ENCODE assay signal across 8 cellular contexts in the genomic region with DNA sequence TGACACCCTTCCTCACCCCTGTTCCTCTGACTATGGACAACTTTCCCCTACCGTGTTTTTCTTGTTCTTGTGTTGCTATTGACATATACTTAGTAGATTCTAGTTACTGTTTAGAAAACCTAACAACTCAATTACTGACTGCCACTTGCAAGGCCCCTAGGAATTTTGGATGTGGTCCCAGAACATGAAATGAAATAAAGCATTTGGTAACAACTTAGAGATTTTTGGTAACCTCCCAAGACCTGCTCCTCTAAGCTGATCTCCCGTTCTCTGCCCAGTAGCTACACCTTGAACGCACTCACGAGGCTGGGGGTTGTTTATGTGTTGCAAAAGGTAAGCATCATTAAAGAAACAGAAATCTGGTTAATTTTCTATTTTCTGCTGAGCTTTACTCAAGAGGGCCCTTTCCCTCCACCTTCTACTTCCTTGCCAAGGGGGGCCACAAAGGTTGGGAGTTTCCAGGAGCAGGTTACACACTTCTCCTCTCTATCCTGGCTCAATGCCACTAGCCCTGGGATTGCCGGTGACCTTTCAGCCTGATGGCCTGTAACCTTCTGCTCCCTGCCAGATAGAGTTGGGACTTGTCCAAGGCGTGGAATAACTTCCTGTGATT. TPM values are rescaled to one million over a fixed set of nuclear protein-coding genes. Genes with fewer than 3 reads are reported as not detected.
DNase-seq lines count a peak whose midpoint lies in the region; TF ChIP-seq lines count a peak whose summit lies in the region.

No MANE protein-coding gene starts in this region.

- no peaks in the 10 kb centered on the region for H3K9me2 ChIP-seq in hepatocyte (replicated peaks; ENCODE audit: insufficient read depth)

- 54% methylated on average over 6 of the region's 6 CpGs for WGBS in hepatocyte (ENCODE audit: low lambda C conversion rate, missing lambda C conversion rate)
- 23 to 38% (median 34%) methylated on average over 6 of the region's 6 CpGs for WGBS in stomach, 5 donors

- H3K27ac ChIP-seq in KOPT-K1 (ENCODE audit: low read depth, low read length, poor library complexity, severe bottlenecking) (peak overlapping the region; percentile 94), hepatocyte (peak overlapping the region; percentile 25), stomach (peak overlapping the region; percentile 18 to 86 (median 79))

- H3K9me3 ChIP-seq in KOPT-K1 (ENCODE audit: insufficient read depth, low read length, poor library complexity, severe bottlenecking) (no peaks in the 10 kb centered on the region), hepatocyte (ENCODE audit: low read depth) (no peaks in the 10 kb centered on the region), stomach (no peaks in the 10 kb centered on the region)

- H4K20me1 ChIP-seq in hepatocyte (ENCODE audit: insufficient read depth, poor library complexity, severe bottlenecking) = no peaks in the 10 kb centered on the region

- H3K4me1 ChIP-seq in hepatocyte (ENCODE audit: insufficient read depth) (peaks cover 17% of the 10 kb centered on the region), stomach (peaks cover 21 to 81% (median 54%) of the 10 kb centered on the region in 4 donors)

- TF ChIP-seq EP300 in stomach (IDR thresholded peaks at IDR 0.05) = no peak

- no peak overlapping the region for H2AFZ ChIP-seq in hepatocyte

- H3K4me3 ChIP-seq in hepatocyte = no peak overlapping the region
- no peak overlapping the region for H3K4me3 ChIP-seq in stomach

- H3K79me2 ChIP-seq in hepatocyte = no peaks in the 10 kb centered on the region

- H3K27me3 ChIP-seq in hepatocyte = no peaks in the 10 kb centered on the region
- H3K27me3 ChIP-seq in stomach = no peaks in the 10 kb centered on the region

- intact Hi-C loops in stomach (cut with DNase I; ENCODE audit: low total_unique reads) = no loop called here

- no peak for TF ChIP-seq CTCF in hepatocyte (IDR thresholded peaks at IDR 0.05; ENCODE audit: poor library complexity)
- no peak for TF ChIP-seq CTCF in stomach (IDR thresholded peaks at IDR 0.05)

- peak overlapping the region; percentile 27 for H3K4me2 ChIP-seq in hepatocyte

- TF ChIP-seq POLR2A in stomach (IDR thresholded peaks at IDR 0.05) = no peak

- H3K36me3 ChIP-seq in KOPT-K1 (ENCODE audit: insufficient read depth, low read length) (no peaks in the 10 kb centered on the region), hepatocyte (replicated peaks; ENCODE audit: insufficient read depth, low read depth) (no peaks in the 10 kb centered on the region), stomach (no peaks in the 10 kb centered on the region)

- DNase-seq in astrocyte of the hippocampus (ENCODE audit: low read depth, low spot score) (peak; percentile 86), hepatocyte (ENCODE audit: low spot score) (no peak), stomach (no peak), amniotic stem cell (lab: John Stamatoyannopoulos, UW) (no peak), T1000 (lab: John Stamatoyannopoulos, UW) (no peak), inferior parietal cortex (ENCODE audit: extremely low spot score) (no peak), cortex of kidney (lab: John Stamatoyannopoulos, UW) (no peak)

RNA-seq across cellular contexts. Expression of a gene that starts 20.5 kb away (rescaled TPM):
- total RNA-seq in hepatocyte = 0.44 and 0.50 TPM in 2 replicates
- polyA plus RNA-seq in hepatocyte = 0.21 and 0.50 TPM in 2 replicates
- 10 to 100 TPM in 1 of 5 donors, 1 to 10 TPM in 2, under 1 TPM in 1, not detected in 1; 0.58 to 11.0 (median 5.2) TPM for total RNA-seq in stomach
- polyA plus RNA-seq in stomach = 1 to 10 TPM in 1 of 3 donors, under 1 TPM in 2; 0.93 to 1.7 (median 0.95) TPM

RNA-seq across cellular contexts. Expression of a gene that starts 32.3 kb away (rescaled TPM):
- 27.8 and 32.1 TPM in 2 replicates for total RNA-seq in hepatocyte
- polyA plus RNA-seq in hepatocyte = 38.9 and 43.0 TPM in 2 replicates
- total RNA-seq in stomach = 100 to 1,000 TPM in 1 of 5 donors, 10 to 100 TPM in 3, 1 to 10 TPM in 1; 5.8 to 113 (median 37.6) TPM
- 10 to 100 TPM; 20.5 to 25.5 (median 24.0) TPM for polyA plus RNA-seq in stomach

Comparison
In these comparisons a context has a peak if more than half of its experiments do, and no peak if none do; other contexts are left out.
1. H3K27ac ChIP-seq: peak in every context shown above with its lines; median percentile 94 in KOPT-K1; 79 in stomach; 25 in hepatocyte.